13 cellular contexts compared by ENCODE assay signal in the genomic region with DNA sequence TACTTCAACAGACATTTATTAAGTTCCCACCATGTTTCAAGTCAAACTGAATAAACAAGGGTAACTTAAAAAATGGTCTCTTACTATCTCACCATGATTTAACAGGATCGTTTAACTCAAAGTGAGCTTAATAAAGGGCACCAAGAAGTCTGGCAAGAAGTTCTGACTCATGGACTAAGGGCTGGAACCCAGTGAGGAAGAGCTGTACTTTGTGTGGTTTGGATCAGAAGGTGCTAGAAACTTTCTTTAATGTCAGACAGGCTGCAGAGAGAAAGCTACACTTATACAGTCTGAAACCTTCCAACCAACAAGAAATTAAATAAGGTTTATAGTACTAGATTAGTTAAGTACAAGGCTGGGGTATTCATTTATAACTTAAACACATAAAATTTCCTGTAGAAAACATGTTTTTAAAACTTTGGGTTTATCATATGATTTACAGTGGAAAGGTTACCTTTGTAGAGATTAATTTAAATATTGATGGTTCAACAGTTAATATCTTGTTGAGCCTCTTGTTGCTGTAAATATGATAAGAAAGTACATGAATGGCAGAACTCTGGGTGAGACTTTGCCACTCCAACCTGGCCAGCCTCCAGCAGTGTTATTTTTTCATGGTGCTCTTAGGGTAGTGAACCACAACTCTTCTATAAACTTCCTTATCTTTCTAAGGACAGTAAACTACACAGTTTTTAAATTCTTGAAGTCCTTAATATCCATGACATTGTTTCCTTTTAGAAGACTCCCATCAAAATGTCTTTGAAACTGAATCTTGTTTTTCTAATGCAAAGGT.
DNase-seq lines count a peak whose midpoint lies in the region; ATAC-seq and TF ChIP-seq lines count a peak whose summit lies in the region.
"Had no signal": no experiment of that assay in that cellular context is flagged by ENCODE, and none has a peak within 500 bp of the region (broad histone marks: within the 10 kb centered on the region; RNA-seq: fewer than 3 reads in every experiment).

No MANE protein-coding gene starts in this region.

- peak; percentile 45 for ATAC-seq in CD8-positive, alpha-beta T cell
- ATAC-seq in IMR-90 (ENCODE audit: low read depth), result peak; percentile 63; the same call in 1 of the 2 replicates
- peak; percentile 65 to 77 for ATAC-seq in natural killer cell treated with Interleukin-12 subunit alpha and Interleukin-12 subunit beta and Interleukin-15 and Interleukin-18, amount 100 ng/mL, for 72 hours
- ATAC-seq: right cardiac atrium had no signal

- H3K36me3 ChIP-seq in CD8-positive, alpha-beta T cell (ENCODE audit: insufficient read depth, low read length), result no peaks in the 10 kb centered on the region
- peaks cover 15% of the 10 kb centered on the region for H3K36me3 ChIP-seq in IMR-90 (ENCODE audit: control insufficient read depth, insufficient read depth, low read length)
- peaks cover 4 to 17% of the 10 kb centered on the region in 2 experiments for H3K36me3 ChIP-seq in trophoblast cell (ENCODE audit: control insufficient read depth in 1 of 2, insufficient read depth in 2 of 2, low read length in 2 of 2)

- peaks cover 48% of the 10 kb centered on the region for H3K36me3 Mint-ChIP-seq in CD8-positive, alpha-beta T cell
- H3K36me3 Mint-ChIP-seq in natural killer cell treated with Interleukin-12 subunit alpha and Interleukin-12 subunit beta and Interleukin-15 and Interleukin-18, amount 100 ng/mL, for 72 hours, result peaks cover 33% of the 10 kb centered on the region

- H2AK9ac ChIP-seq in IMR-90 (replicated peaks; ENCODE audit: low read depth, low read length, poor library complexity), result no peak overlapping the region

- H3K4me2 ChIP-seq in IMR-90 (ENCODE audit: low read depth, low read length) (no peak overlapping the region), trophoblast cell (ENCODE audit: low read length) (no peak overlapping the region)

- H4K8ac ChIP-seq in IMR-90 (ENCODE audit: low read depth in 2 of 2, low read length in 2 of 2) (no peak overlapping the region), trophoblast cell (ENCODE audit: low read depth, low read length) (no peak overlapping the region)

- no peaks in the 10 kb centered on the region for H4K20me1 ChIP-seq in IMR-90 (ENCODE audit: insufficient read depth, low read length)

- TF ChIP-seq CTCF in CD8-positive, alpha-beta T cell (IDR thresholded peaks at IDR 0.05), result no peak
- no peak for TF ChIP-seq CTCF in IMR-90 (conservative IDR thresholded peaks at IDR 0.05; ENCODE audit: low read depth, low read length)
- TF ChIP-seq CTCF in astrocyte of the spinal cord (IDR thresholded peaks at IDR 0.05; ENCODE audit: low read depth, low read length), result no peak
- no peak for TF ChIP-seq CTCF in coronary artery (IDR thresholded peaks at IDR 0.05)

- intact Hi-C loops in CD8-positive, alpha-beta T cell (cut with DNase I, micrococcal nuclease), result loop anchor here (5.0 kb wide), 2 partner anchors 40 to 160 kb away; no protein-coding TSS in a partner anchor
- intact Hi-C loops in IMR-90 (cut with micrococcal nuclease), result loop anchor here (10.0 kb wide), 1 partner anchor 368 kb away; no protein-coding TSS in a partner anchor

- H3K9me3 Mint-ChIP-seq in CD8-positive, alpha-beta T cell, result peaks cover 7% of the 10 kb centered on the region
- H3K9me3 Mint-ChIP-seq in natural killer cell treated with Interleukin-12 subunit alpha and Interleukin-12 subunit beta and Interleukin-15 and Interleukin-18, amount 100 ng/mL, for 72 hours, result peaks cover 12% of the 10 kb centered on the region

- no CpG with 5 or more reads among the region's 1 CpG for WGBS in IMR-90 (ENCODE audit: extremely low coverage in 2 of 2, insufficient read length in 1 of 2), 2 experiments
- no CpG with 5 or more reads among the region's 1 CpG for WGBS in trophoblast cell (ENCODE audit: extremely low coverage, insufficient coverage, insufficient read length)

- no TSS peak for BruUV-seq in IMR-90 (replicated peaks; lab: Mats Ljungman, UMichigan)

- H2BK15ac ChIP-seq in IMR-90 (ENCODE audit: low read depth, low read length), result no peak overlapping the region

- H3K4ac ChIP-seq in IMR-90 (ENCODE audit: low read depth, low read length) (no peak overlapping the region), trophoblast cell (ENCODE audit: low read depth, low read length) (no peak overlapping the region)

- peak overlapping the region; percentile 24 for H3K4me3 Mint-ChIP-seq in CD8-positive, alpha-beta T cell
- no peak overlapping the region for H3K4me3 Mint-ChIP-seq in natural killer cell treated with Interleukin-12 subunit alpha and Interleukin-12 subunit beta and Interleukin-15 and Interleukin-18, amount 100 ng/mL, for 72 hours
- H3K4me3 Mint-ChIP-seq: activated CD4-positive, alpha-beta T cell treated with anti-CD3 and anti-CD28 coated beads, Interleukin-2, amount 10 ng/mL, durations not matched to agents 7 days and 5 days had no signal

- no peak overlapping the region for H3K56ac ChIP-seq in IMR-90 (ENCODE audit: extremely low read depth, insufficient read depth, low read length)

- H3K4me1 ChIP-seq in CD8-positive, alpha-beta T cell (ENCODE audit: insufficient read depth, low read length), result peaks cover 84% of the 10 kb centered on the region
- H3K4me1 ChIP-seq in IMR-90 (ENCODE audit: control insufficient read depth, insufficient read depth, low read length) (no peaks in the 10 kb centered on the region; the same call in 1 of the 2 replicates), trophoblast cell (ENCODE audit: control insufficient read depth in 1 of 2, insufficient read depth in 2 of 2, low read length in 2 of 2) (no peaks in the 10 kb centered on the region)

- no peak overlapping the region for H2BK20ac ChIP-seq in IMR-90 (ENCODE audit: low read depth, low read length)

- H3K14ac ChIP-seq in IMR-90 (replicated peaks; ENCODE audit: low read depth, low read length) (no peak overlapping the region), trophoblast cell (ENCODE audit: low read length) (no peak overlapping the region)

- H4K91ac ChIP-seq in IMR-90 (ENCODE audit: insufficient read depth, low read depth, low read length), result no peak overlapping the region
- no peak overlapping the region for H4K91ac ChIP-seq in trophoblast cell (ENCODE audit: low read depth, low read length)

- POLR2A ChIA-PET in CD8-positive, alpha-beta T cell (lab: Charles Lee), result interaction anchor here (1.0 to 1.5 kb wide), 2 partner anchors 58 to 162 kb away, joined by 3 to 7 read pairs; partner anchors contain the start of gene MAN2A1
- POLR2A ChIA-PET in IMR-90 (lab: Charles Lee; ENCODE audit: unreplicated experiment), result interaction anchor here (0.7 kb wide), 1 partner anchor 294 kb away, joined by 3 read pairs; no protein-coding TSS in a partner anchor

- H3K79me1 ChIP-seq in IMR-90 (ENCODE audit: low read depth in 1 of 2, low read length in 2 of 2), result no peaks in the 10 kb centered on the region; a peak in 1 of 4 replicates
- H3K79me1 ChIP-seq in trophoblast cell (ENCODE audit: low read length), result no peaks in the 10 kb centered on the region

- no peak for TF ChIP-seq POLR2A in IMR-90 (IDR thresholded peaks at IDR 0.05; ENCODE audit: low read depth, low read length)

- H3K9me1 ChIP-seq in IMR-90 (ENCODE audit: insufficient read depth, low read length), result no peaks in the 10 kb centered on the region; the same call in 1 of the 2 replicates

- H3K23ac ChIP-seq in IMR-90 (ENCODE audit: low read depth, low read length), result no peak overlapping the region
- H3K23ac ChIP-seq in trophoblast cell (ENCODE audit: low read length), result no peak overlapping the region

- CTCF ChIA-PET in CD8-positive, alpha-beta T cell (lab: Charles Lee), result interaction anchor here (0.8 to 2.0 kb wide), 2 partner anchors 70 to 162 kb away, joined by 3 to 5 read pairs; no protein-coding TSS in a partner anchor
- CTCF ChIA-PET in IMR-90 (lab: Yijun Ruan, JAX), result interaction anchor here (0.7 to 0.8 kb wide), 2 partner anchors 11 to 1212 kb away, joined by 3 read pairs; no protein-coding TSS in a partner anchor

- H2AK5ac ChIP-seq in IMR-90 (ENCODE audit: low read depth, low read length) (no peak overlapping the region), trophoblast cell (ENCODE audit: low read length) (no peak overlapping the region)

- H3K4me3 ChIP-seq in CD8-positive, alpha-beta T cell (ENCODE audit: low read depth, low read length), result no peak overlapping the region
- H3K4me3 ChIP-seq in IMR-90 (ENCODE audit: insufficient read depth, low read depth, low read length) (no peak overlapping the region), astrocyte of the spinal cord (ENCODE audit: low read depth, low read length) (no peak overlapping the region), trophoblast cell (ENCODE audit: low read depth, low read length) (no peak overlapping the region), coronary artery (no peak overlapping the region)

- peak overlapping the region; percentile 76 for H3K27ac Mint-ChIP-seq in CD8-positive, alpha-beta T cell
- H3K27ac Mint-ChIP-seq in natural killer cell treated with Interleukin-12 subunit alpha and Interleukin-12 subunit beta and Interleukin-15 and Interleukin-18, amount 100 ng/mL, for 72 hours, result peak overlapping the region in 1 of 2 donors; percentile 60
- H3K27ac Mint-ChIP-seq: activated CD4-positive, alpha-beta T cell treated with anti-CD3 and anti-CD28 coated beads, Interleukin-2, amount 10 ng/mL, durations not matched to agents 7 days and 5 days had no signal

- no peak overlapping the region for H3K18ac ChIP-seq in IMR-90 (ENCODE audit: low read depth, low read length)
- H3K18ac ChIP-seq in trophoblast cell (ENCODE audit: low read length), result no peak overlapping the region

- no peaks in the 10 kb centered on the region for H3K9me3 ChIP-seq in CD8-positive, alpha-beta T cell (ENCODE audit: low read length)
- H3K9me3 ChIP-seq in IMR-90 (ENCODE audit: control insufficient read depth, insufficient read depth, low read length) (peaks cover 3% of the 10 kb centered on the region; the same call in 1 of the 2 replicates), trophoblast cell (ENCODE audit: insufficient read depth, low read depth, low read length) (no peaks in the 10 kb centered on the region)

- H3K9ac ChIP-seq in IMR-90 (ENCODE audit: low read depth, low read length) (no peak overlapping the region), trophoblast cell (ENCODE audit: low read length) (no peak overlapping the region)

- H2BK120ac ChIP-seq in IMR-90 (ENCODE audit: low read depth, low read length) (no peak overlapping the region), trophoblast cell (ENCODE audit: insufficient read depth, low read length, poor library complexity) (no peak overlapping the region)

- no peaks in the 10 kb centered on the region for H3K27me3 ChIP-seq in CD8-positive, alpha-beta T cell (ENCODE audit: insufficient read depth, low read length)
- no peaks in the 10 kb centered on the region for H3K27me3 ChIP-seq in IMR-90 (ENCODE audit: control insufficient read depth, insufficient read depth, low read length)
- H3K27me3 ChIP-seq in trophoblast cell (ENCODE audit: insufficient read depth, low read length), result no peaks in the 10 kb centered on the region

- DNase-seq in CD8-positive, alpha-beta T cell, result no peak
- peak; percentile 25 for DNase-seq in IMR-90
- DNase-seq in astrocyte of the spinal cord (ENCODE audit: low read depth, low spot score), result peak; percentile 66
- no peak for DNase-seq in natural killer cell treated with Interleukin-12 subunit alpha and Interleukin-12 subunit beta and Interleukin-15 and Interleukin-18, amount 100 ng/mL, for 72 hours (ENCODE audit: low spot score)
- DNase-seq in trophoblast cell, result no peak
- DNase-seq in coronary artery (ENCODE audit: low spot score), result no peak
- no peak for DNase-seq in NCI-H345 (lab: John Stamatoyannopoulos, UW)
- DNase-seq: activated CD4-positive, alpha-beta T cell treated with anti-CD3 and anti-CD28 coated beads, Interleukin-2, amount 10 ng/mL, durations not matched to agents 7 days and 5 days; foreskin melanocyte; islet precursor cell; Kasumi-1; NCI-H2081; right cardiac atrium had no signal

- H2AFZ ChIP-seq in IMR-90 (replicated peaks; ENCODE audit: low read length, poor library complexity) (no peak overlapping the region), trophoblast cell (ENCODE audit: insufficient read depth, low read length, poor library complexity) (no peak overlapping the region)

- no peak for TF ChIP-seq RAD21 in IMR-90 (IDR thresholded peaks at IDR 0.05; ENCODE audit: low read length)

- no peaks in the 10 kb centered on the region for H3K79me2 ChIP-seq in trophoblast cell (ENCODE audit: control insufficient read depth, insufficient read depth, low read length, poor library complexity)

- dilution Hi-C loops in IMR-90 (cut with HindIII; ENCODE audit: low sequenced_read_pairs, unreplicated experiment), result no loop called here

- H2BK5ac ChIP-seq in IMR-90 (ENCODE audit: low read depth, low read length, poor library complexity, severe bottlenecking) (no peak overlapping the region), trophoblast cell (ENCODE audit: low read depth, low read length, poor library complexity) (no peak overlapping the region)

- no peak overlapping the region for H4K5ac ChIP-seq in IMR-90 (ENCODE audit: low read depth, low read length)

- no peaks in the 10 kb centered on the region for H3K27me3 Mint-ChIP-seq in CD8-positive, alpha-beta T cell (ENCODE audit: low read depth)
- no peaks in the 10 kb centered on the region for H3K27me3 Mint-ChIP-seq in natural killer cell treated with Interleukin-12 subunit alpha and Interleukin-12 subunit beta and Interleukin-15 and Interleukin-18, amount 100 ng/mL, for 72 hours
- H3K27me3 Mint-ChIP-seq: activated CD4-positive, alpha-beta T cell treated with anti-CD3 and anti-CD28 coated beads, Interleukin-2, amount 10 ng/mL, durations not matched to agents 7 days and 5 days had no signal

- in situ Hi-C loops in IMR-90 (cut with MboI; ENCODE audit: low sequenced_read_pairs) (no loop called here), astrocyte of the spinal cord (cut with HindIII; ENCODE audit: low sequenced_read_pairs) (no loop called here)

- peaks cover 87% of the 10 kb centered on the region for H3K4me1 Mint-ChIP-seq in CD8-positive, alpha-beta T cell (ENCODE audit: low read depth)
- H3K4me1 Mint-ChIP-seq in natural killer cell treated with Interleukin-12 subunit alpha and Interleukin-12 subunit beta and Interleukin-15 and Interleukin-18, amount 100 ng/mL, for 72 hours (ENCODE audit: low read depth in 2 of 2), result peaks cover 47 to 51% of the 10 kb centered on the region in 2 donors

- no peak overlapping the region for H3K27ac ChIP-seq in CD8-positive, alpha-beta T cell (ENCODE audit: low read depth, low read length)
- H3K27ac ChIP-seq in IMR-90 (ENCODE audit: insufficient read depth, low read length) (no peak overlapping the region), trophoblast cell (ENCODE audit: low read depth, low read length) (no peak overlapping the region), coronary artery (no peak overlapping the region)

- no peak overlapping the region for H4K12ac ChIP-seq in trophoblast cell (ENCODE audit: low read depth, low read length)

- no peak overlapping the region for H2BK12ac ChIP-seq in trophoblast cell (ENCODE audit: low read length)

Comparison
In these comparisons a context has a peak if more than half of its experiments do, and no peak if none do; other contexts are left out.
1. DNase-seq: peak in IMR-90 (single experiment) and astrocyte of the spinal cord (single experiment); none in CD8-positive, alpha-beta T cell (0 of 7), natural killer cell treated with Interleukin-12 subunit alpha and Interleukin-12 subunit beta and Interleukin-15 and Interleukin-18, amount 100 ng/mL, for 72 hours (single experiment), trophoblast cell (0 of 2), coronary artery (single experiment) and NCI-H345 (single experiment).
2. Peak in every context shown above with its lines, with median percentiles within 50 percentile points of each other: ATAC-seq.